ENCODE assay signal across 1 cellular context in the genomic region with DNA sequence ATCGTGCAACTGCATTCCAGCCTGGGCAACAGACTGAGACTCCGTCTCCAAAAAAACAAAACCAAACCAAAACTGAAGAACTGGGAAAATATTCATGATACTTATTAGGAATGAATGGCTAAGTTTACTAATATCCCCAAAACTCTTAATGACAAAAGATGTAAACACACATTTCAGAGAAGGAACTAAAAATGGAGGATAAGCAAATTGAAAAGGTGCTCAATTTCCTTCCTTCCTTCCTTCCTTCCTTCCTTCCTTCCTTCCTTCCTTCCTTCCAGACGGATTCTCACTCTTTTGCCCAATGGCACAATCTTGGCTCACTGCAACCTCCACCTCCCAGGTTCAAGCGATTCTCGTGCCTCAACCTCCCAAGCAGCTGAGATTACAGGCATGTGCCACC.
TF ChIP-seq lines count a peak whose summit lies in the region.

No MANE protein-coding gene starts in this region.

TF ChIP-seq in endothelial cell of umbilical vein, 7 proteins besides CTCF, POLR2A, EP300 and RAD21 (continued from another document):
- no peak for TF ChIP-seq JUN (IDR thresholded peaks at IDR 0.05; ENCODE audit: borderline replicate concordance, insufficient read depth, insufficient read length, low read depth)
- no peak for TF ChIP-seq POLR2AphosphoS5 (IDR thresholded peaks at IDR 0.05; ENCODE audit: insufficient read depth, low read depth, low read length)
